ENCODE assay signal across 17 cellular contexts in genomic region chr3:111302073-111302472, GRCh38.
DNase-seq lines count a peak whose midpoint lies in the region; ATAC-seq and TF ChIP-seq lines count a peak whose summit lies in the region.
"Had no signal": no experiment of that assay in that cellular context is flagged by ENCODE, and none has a peak within 500 bp of the region (broad histone marks: within the 10 kb centered on the region; RNA-seq: fewer than 3 reads in every experiment).

No MANE protein-coding gene starts in this region.

- DNase-seq in activated CD4-positive, alpha-beta T cell treated with anti-CD3 and anti-CD28 coated beads, Interleukin-2, amount 10 ng/mL, durations not matched to agents 24 days and 14 days, result no peak
- no peak for DNase-seq in activated CD4-positive, alpha-beta T cell treated with anti-CD3 and anti-CD28 coated beads for 48 hours
- no peak for DNase-seq in lower lobe of right lung
- no peak for DNase-seq in MM.1S
- no peak for DNase-seq in GOT3 (lab: John Stamatoyannopoulos, UW)
- DNase-seq: 8988T; C1 segment of cervical spinal cord; CD8-positive, alpha-beta memory T cell; COR-L47; DMS 273 treated with DMSO at 0.1 percent for 48 hours; DMS53 had no signal

- TF ChIP-seq CTCF in lower lobe of right lung (IDR thresholded peaks at IDR 0.05) (no peak), MM.1S (IDR thresholded peaks at IDR 0.05; ENCODE audit: low read length) (no peak)

- H3K36me3 ChIP-seq in ACC112 (ENCODE audit: insufficient read depth, low read length) (no peaks in the 10 kb centered on the region), KOPT-K1 (ENCODE audit: insufficient read depth, low read length) (no peaks in the 10 kb centered on the region), lower lobe of right lung (no peaks in the 10 kb centered on the region), MM.1S (replicated peaks; ENCODE audit: insufficient read depth, low read length) (no peaks in the 10 kb centered on the region)
- H3K36me3 ChIP-seq: HAP-1 had no signal

- intact Hi-C loops in activated CD4-positive, alpha-beta T cell treated with anti-CD3 and anti-CD28 coated beads, Interleukin-2, amount 10 ng/mL, durations not matched to agents 24 days and 14 days (cut with micrococcal nuclease), result no loop called here
- intact Hi-C loops in lower lobe of right lung (cut with DNase I), result no loop called here

- H3K27me3 Mint-ChIP-seq in activated CD4-positive, alpha-beta T cell treated with anti-CD3 and anti-CD28 coated beads, Interleukin-2, amount 10 ng/mL, durations not matched to agents 24 days and 14 days, result no peaks in the 10 kb centered on the region
- H3K27me3 Mint-ChIP-seq: CD4-positive, CD25-positive, alpha-beta regulatory T cell had no signal

- H3K4me1 ChIP-seq in ACC112 (ENCODE audit: control insufficient read depth, insufficient read depth, low read length, unreplicated experiment) (no peaks in the 10 kb centered on the region), lower lobe of right lung (no peaks in the 10 kb centered on the region), MM.1S (ENCODE audit: low read length) (no peaks in the 10 kb centered on the region)
- H3K4me1 ChIP-seq: HAP-1 had no signal

- no peak overlapping the region for H3K9ac ChIP-seq in MM.1S (ENCODE audit: low read length)

- H3K9me3 Mint-ChIP-seq in activated CD4-positive, alpha-beta T cell treated with anti-CD3 and anti-CD28 coated beads, Interleukin-2, amount 10 ng/mL, durations not matched to agents 24 days and 14 days, result peaks cover 5% of the 10 kb centered on the region
- H3K9me3 Mint-ChIP-seq: CD8-positive, alpha-beta memory T cell had no signal

- H2AFZ ChIP-seq in ACC112 (ENCODE audit: low read length, unreplicated experiment), result peak overlapping the region; percentile 52
- no peak overlapping the region for H2AFZ ChIP-seq in MM.1S (ENCODE audit: low read length)

- H3K27ac ChIP-seq in ACC112 (ENCODE audit: low read depth, low read length) (no peak overlapping the region), KOPT-K1 (ENCODE audit: low read depth, low read length, poor library complexity, severe bottlenecking) (peak overlapping the region; percentile 79), lower lobe of right lung (no peak overlapping the region), MM.1S (ENCODE audit: low read length) (no peak overlapping the region)

- peaks cover 42% of the 10 kb centered on the region for H3K4me1 Mint-ChIP-seq in activated CD4-positive, alpha-beta T cell treated with anti-CD3 and anti-CD28 coated beads, Interleukin-2, amount 10 ng/mL, durations not matched to agents 24 days and 14 days
- H3K4me1 Mint-ChIP-seq: B cell had no signal

- H3K4me3 ChIP-seq in ACC112 (ENCODE audit: low read depth, low read length) (no peak overlapping the region), lower lobe of right lung (no peak overlapping the region), MM.1S (ENCODE audit: low read length) (no peak overlapping the region)
- H3K4me3 ChIP-seq: HAP-1 had no signal

- H3K4me3 Mint-ChIP-seq in activated CD4-positive, alpha-beta T cell treated with anti-CD3 and anti-CD28 coated beads, Interleukin-2, amount 10 ng/mL, durations not matched to agents 24 days and 14 days, result peak overlapping the region; percentile 7
- H3K4me3 Mint-ChIP-seq: B cell; CD4-positive, CD25-positive, alpha-beta regulatory T cell had no signal

- no peaks in the 10 kb centered on the region for H3K36me3 Mint-ChIP-seq in activated CD4-positive, alpha-beta T cell treated with anti-CD3 and anti-CD28 coated beads, Interleukin-2, amount 10 ng/mL, durations not matched to agents 24 days and 14 days (ENCODE audit: low read depth)
- H3K36me3 Mint-ChIP-seq: CD4-positive, CD25-positive, alpha-beta regulatory T cell had no signal

- no peak overlapping the region for H3K27ac Mint-ChIP-seq in activated CD4-positive, alpha-beta T cell treated with anti-CD3 and anti-CD28 coated beads, Interleukin-2, amount 10 ng/mL, durations not matched to agents 24 days and 14 days
- H3K27ac Mint-ChIP-seq: B cell; CD4-positive, CD25-positive, alpha-beta regulatory T cell had no signal

- no peaks in the 10 kb centered on the region for H3K9me3 ChIP-seq in KOPT-K1 (ENCODE audit: insufficient read depth, low read length, poor library complexity, severe bottlenecking)
- H3K9me3 ChIP-seq in lower lobe of right lung, result no peaks in the 10 kb centered on the region
- H3K9me3 ChIP-seq in MM.1S (replicated peaks; ENCODE audit: insufficient read depth, low read length), result no peaks in the 10 kb centered on the region
- H3K9me3 ChIP-seq: HAP-1 had no signal

- no peaks in the 10 kb centered on the region for H4K20me1 ChIP-seq in MM.1S (ENCODE audit: insufficient read depth, low read length)

- H3K79me2 ChIP-seq in ACC112 (ENCODE audit: control insufficient read depth, insufficient read depth, low read length, unreplicated experiment) (no peaks in the 10 kb centered on the region), MM.1S (ENCODE audit: low read length) (no peaks in the 10 kb centered on the region)

- H3F3A ChIP-seq in MM.1S (ENCODE audit: insufficient read depth, low read length), result no peaks in the 10 kb centered on the region

- ATAC-seq in lower lobe of right lung (peak; percentile 67 to 79), HG02840 (IDR thresholded peaks at IDR 0.05; ENCODE audit: low FRiP score, unreplicated experiment) (no peak)

- no peaks in the 10 kb centered on the region for H3K9me2 ChIP-seq in MM.1S (replicated peaks; ENCODE audit: insufficient read depth, low read length)

- H3K4me2 ChIP-seq in MM.1S (ENCODE audit: low read depth, low read length), result no peak overlapping the region

- H3K27me3 ChIP-seq in ACC112 (ENCODE audit: insufficient read depth, low read length), result no peaks in the 10 kb centered on the region
- no peaks in the 10 kb centered on the region for H3K27me3 ChIP-seq in lower lobe of right lung (ENCODE audit: low read depth)
- no peaks in the 10 kb centered on the region for H3K27me3 ChIP-seq in MM.1S (replicated peaks; ENCODE audit: insufficient read depth, low read length)
